8 cellular contexts compared by ENCODE assay signal in the genomic region with DNA sequence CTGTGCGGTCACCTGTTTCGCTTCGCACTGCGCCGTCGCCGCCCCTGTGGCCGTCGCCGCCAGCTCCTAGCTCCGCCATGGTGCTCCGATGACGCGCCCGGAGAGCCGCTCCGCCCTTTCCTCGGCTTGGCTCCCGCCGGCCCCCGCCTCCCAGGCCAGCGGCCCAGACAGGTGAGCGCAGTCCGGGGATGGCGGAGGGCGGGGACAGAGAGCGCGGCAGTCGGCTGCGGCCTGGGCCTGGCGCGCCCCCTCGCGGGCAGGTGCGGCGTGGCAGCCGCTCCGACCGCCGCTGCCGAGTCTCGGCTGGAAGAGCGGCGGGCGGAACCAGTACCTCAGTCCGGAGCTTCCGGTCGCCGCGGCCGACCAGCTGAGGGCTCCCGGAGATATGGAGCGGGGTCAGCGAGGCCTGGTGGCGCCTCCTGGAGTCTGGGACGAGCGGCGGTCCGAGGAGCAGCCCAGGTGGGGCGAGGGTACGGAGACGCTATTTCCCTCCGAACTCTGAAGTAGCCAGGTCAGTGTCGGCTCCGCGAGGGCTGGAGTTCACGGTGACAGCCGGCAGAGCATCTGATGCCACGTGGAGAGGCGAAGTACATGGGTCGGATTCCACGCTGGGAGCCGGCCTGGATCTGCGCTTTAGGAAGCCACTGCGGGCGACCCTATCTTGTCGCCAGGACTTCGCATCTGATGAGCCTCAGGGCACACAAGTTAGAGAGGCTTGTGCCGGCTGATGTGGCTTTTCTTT. TPM values are rescaled to one million over a fixed set of nuclear protein-coding genes. Genes with fewer than 3 reads are reported as not detected.
DNase-seq lines count a peak whose midpoint lies in the region; ATAC-seq and TF ChIP-seq lines count a peak whose summit lies in the region.

A gene (minus strand): TSS at position 93 of the 742 bp plus-strand sequence. CDS start 14 bp downstream, at position 79.

- DNase-seq in DMS153 (lab: John Stamatoyannopoulos, UW) (peak; percentile 90), T-cell (peak; percentile 15 to 70 (median 45)), adrenal gland (peak; percentile 73 to 88 (median 80)), hippocampal formation (lab: John Stamatoyannopoulos, UW) (peak; percentile 32 to 37), retinal pigment epithelial cell (ENCODE audit: low read depth) (no peak), KG1 (lab: John Stamatoyannopoulos, UW) (no peak)

- ATAC-seq in GM21526 (IDR thresholded peaks at IDR 0.05; ENCODE audit: low FRiP score, unreplicated experiment) (peak; percentile 77), T-cell (replicated peaks in 1 of 4) (peak; percentile 84 to 87 (median 86))

- TF ChIP-seq POLR2A in adrenal gland (IDR thresholded peaks at IDR 0.05), result peak in 1 of 2 donors; percentile 39

- H3K4me3 Mint-ChIP-seq in IgD-negative memory B cell (peak within 1 kb of the TSS; percentile 67 to 85 (median 82)), T-cell (peak within 1 kb of the TSS; percentile 62 to 67 (median 66))

- CTCF ChIA-PET in T-cell (lab: Charles Lee), result interaction anchor here in 1 of 2 donors (0.7 to 1.1 kb wide), 2 partner anchors 15 to 24 kb away, joined by 3 read pairs; no protein-coding TSS in a partner anchor

- H3K27ac Mint-ChIP-seq in IgD-negative memory B cell, result peak within 1 kb of the TSS; percentile 36 to 58 (median 56)
- H3K27ac Mint-ChIP-seq in T-cell, result peak within 1 kb of the TSS in 1 of 2 donors; percentile 6

- 1 to 7% (median 2%) methylated on average over 9 to 79 of the region's 79 CpGs for WGBS in adrenal gland, 4 donors

- no peaks in the 10 kb centered on the region for H3K9me3 ChIP-seq in adrenal gland (replicated peaks in 1 of 3)

- H3K9me3 Mint-ChIP-seq in IgD-negative memory B cell (no peaks in the 10 kb centered on the region), T-cell (no peaks in the 10 kb centered on the region)

- H3K27me3 Mint-ChIP-seq in IgD-negative memory B cell (peaks cover 33% of the 10 kb centered on the region), T-cell (peaks cover 29 to 30% of the 10 kb centered on the region in 2 donors)

- H3K36me3 Mint-ChIP-seq in IgD-negative memory B cell (peaks cover 1% of the 10 kb centered on the region), T-cell (peaks cover 7% of the 10 kb centered on the region)

- POLR2A ChIA-PET in T-cell (lab: Charles Lee), result no interaction called here

- peaks cover 8 to 11% of the 10 kb centered on the region in 2 donors for H3K4me1 ChIP-seq in adrenal gland (replicated peaks in 1 of 2)

- H3K27me3 ChIP-seq in adrenal gland, result no peaks in the 10 kb centered on the region

- TF ChIP-seq CTCF in adrenal gland (IDR thresholded peaks at IDR 0.05), result peak; percentile 29 to 97 (median 77)
- TF ChIP-seq CTCF in retinal pigment epithelial cell (conservative IDR thresholded peaks at IDR 0.05; ENCODE audit: low read depth, low read length), result peak; percentile 52

- peaks cover 0 to 7% of the 10 kb centered on the region in 2 donors for H3K36me3 ChIP-seq in adrenal gland (replicated peaks in 1 of 2)

- peaks cover 2 to 5% (median 4%) of the 10 kb centered on the region in 3 donors for H3K4me1 Mint-ChIP-seq in IgD-negative memory B cell
- peaks cover 4 to 15% (median 5%) of the 10 kb centered on the region in 3 donors for H3K4me1 Mint-ChIP-seq in T-cell

- peak within 1 kb of the TSS in 3 of 4 donors; percentile 50 to 75 (median 75) for H3K4me3 ChIP-seq in adrenal gland
- H3K4me3 ChIP-seq in retinal pigment epithelial cell (ENCODE audit: low read length), result peak within 1 kb of the TSS; percentile 69

- intact Hi-C loops in adrenal gland (cut with DNase I), result no loop called here

- peak within 1 kb of the TSS in 4 of 5 donors; percentile 53 to 93 (median 78) for H3K27ac ChIP-seq in adrenal gland

RNA-seq across cellular contexts. Expression of the gene that starts here (rescaled TPM):
- 4.0 TPM for polyA plus RNA-seq in IgD-negative memory B cell
- total RNA-seq in T-cell, result under 1 TPM; 0.33 to 0.73 (median 0.57) TPM
- 10 to 100 TPM in 7 of 8 donors, 1 to 10 TPM in 1; 9.8 to 26.4 (median 11.9) TPM for total RNA-seq in adrenal gland
- 10 to 100 TPM in 1 of 3 donors, 1 to 10 TPM in 2; 4.7 to 31.6 (median 9.1) TPM for polyA plus RNA-seq in adrenal gland

Comparison
In these comparisons a context has a peak if more than half of its experiments do, and no peak if none do; other contexts are left out.
1. RNA of the gene that starts here (total RNA-seq): 9.8 to 26.4 TPM in adrenal gland; 0.33 to 0.73 TPM in T-cell; every median in the first group is over 4 times any median in the second.
2. Peak in DNase-seq and ATAC-seq in T-cell; RNA of the gene not detected or under 1 TPM.
3. DNase-seq: peak in DMS153 (single experiment), adrenal gland (7 of 7) and hippocampal formation (2 of 2); none in retinal pigment epithelial cell (single experiment) and KG1 (single experiment).